In the genomic region with DNA sequence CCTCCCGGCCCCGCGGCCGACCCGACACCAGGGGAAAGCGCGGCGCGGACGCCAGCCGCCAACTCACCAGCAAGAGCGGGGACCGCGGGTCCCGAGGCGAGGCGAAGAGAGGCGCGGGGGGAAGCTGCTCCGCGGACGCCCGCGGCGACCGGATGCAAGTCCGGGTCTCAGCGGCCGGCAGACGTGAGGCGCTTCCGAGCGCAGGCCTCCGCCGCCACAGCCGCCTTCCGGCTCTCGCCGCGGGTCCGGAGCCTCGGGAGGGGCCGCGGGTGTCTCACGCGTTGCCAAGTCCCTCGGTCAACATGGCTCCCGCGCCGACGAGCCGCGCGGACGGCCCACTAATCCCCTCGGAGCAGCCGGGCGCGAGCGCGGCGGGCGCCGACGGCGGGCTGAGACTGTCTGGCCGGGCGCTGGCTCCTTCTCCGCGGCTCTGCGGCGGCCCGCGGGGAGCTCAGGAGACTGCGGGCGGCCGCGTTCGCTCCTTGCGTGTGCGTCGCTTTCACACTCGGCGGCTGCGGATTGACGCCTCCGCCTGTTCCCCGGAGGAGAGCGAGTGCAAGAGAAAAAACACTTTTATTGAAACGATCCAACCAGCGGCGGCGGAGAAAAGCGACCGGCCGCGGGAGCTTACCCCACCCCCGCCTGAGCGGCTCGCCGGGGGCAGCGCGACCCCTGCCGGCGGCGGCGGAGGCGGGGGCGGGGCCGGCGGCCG, we compare ENCODE assay signal across 8 cellular contexts. TPM values are rescaled to one million over a fixed set of nuclear protein-coding genes. Genes with fewer than 3 reads are reported as not detected.
DNase-seq lines count a peak whose midpoint lies in the region; FAIRE-seq and TF ChIP-seq lines count a peak whose summit lies in the region.

TSS of gene CDK17 (minus strand) at position 521 of the 712 bp plus-strand sequence. CDS start 65,603 bp downstream, outside the sequence.

- H3K79me2 ChIP-seq in Loucy (ENCODE audit: insufficient read depth, low read length) (peaks cover 43% of the 10 kb centered on the region), neural progenitor cell (ENCODE audit: low read depth) (peaks cover 48% of the 10 kb centered on the region)

- peaks cover 40% of the 10 kb centered on the region for H4K20me1 ChIP-seq in Loucy (ENCODE audit: insufficient read depth, low read length, poor library complexity, severe bottlenecking)
- peaks cover 46% of the 10 kb centered on the region for H4K20me1 ChIP-seq in neural progenitor cell (ENCODE audit: low read depth)

- TF ChIP-seq POLR2A in H54 (IDR thresholded peaks at IDR 0.05; ENCODE audit: low read depth, low read length) (peak; percentile 47), Raji (IDR thresholded peaks at IDR 0.05; ENCODE audit: insufficient read depth, low read depth, low read length) (peak; percentile 65)

- peak within 1 kb of the TSS; percentile 97 for H3K4me3 Mint-ChIP-seq in neural progenitor cell

- H3K9me2 ChIP-seq in Loucy (replicated peaks; ENCODE audit: low read depth, low read length), result no peaks in the 10 kb centered on the region

- H3F3A ChIP-seq in Loucy (ENCODE audit: low read depth) (peaks cover 15% of the 10 kb centered on the region), neural progenitor cell (ENCODE audit: low read depth) (peaks cover 30% of the 10 kb centered on the region)

- H3K27ac Mint-ChIP-seq in neural progenitor cell, result peak within 1 kb of the TSS; percentile 93

- H3K9ac ChIP-seq in Loucy (ENCODE audit: low read depth, low read length, poor library complexity, severe bottlenecking) (peak within 1 kb of the TSS; percentile 84), neural progenitor cell (peak within 1 kb of the TSS; percentile 60), stomach smooth muscle (ENCODE audit: low read length in 2 of 2) (peak within 1 kb of the TSS; percentile 92 to 99)

- no peak for FAIRE-seq in H54 (lab: Jason Lieb, UNC)

- H2AFZ ChIP-seq in Loucy (ENCODE audit: low read length) (peak within 1 kb of the TSS; percentile 94), neural progenitor cell (replicated peaks) (peak within 1 kb of the TSS; percentile 93)

- H3K36me3 Mint-ChIP-seq in neural progenitor cell, result peaks cover 2% of the 10 kb centered on the region

- H3K4me2 ChIP-seq in Loucy (ENCODE audit: low read depth, low read length, poor library complexity, severe bottlenecking), result peak within 1 kb of the TSS; percentile 97
- peak within 1 kb of the TSS; percentile 92 for H3K4me2 ChIP-seq in neural progenitor cell

- H3K9me3 ChIP-seq in Loucy (ENCODE audit: insufficient read depth, low read depth, low read length) (no peaks in the 10 kb centered on the region), neural progenitor cell (ENCODE audit: low read depth) (no peaks in the 10 kb centered on the region), stomach smooth muscle (ENCODE audit: control insufficient read depth in 2 of 2, low read length in 2 of 2) (no peaks in the 10 kb centered on the region)

- peak; percentile 6; the same call in 1 of the 2 replicates for TF ChIP-seq CTCF in Loucy (conservative IDR thresholded peaks at IDR 0.05; ENCODE audit: low read length)
- TF ChIP-seq CTCF in fibroblast of villous mesenchyme (IDR thresholded peaks at IDR 0.05; ENCODE audit: insufficient read depth, low read depth, low read length), result peak; percentile 38
- peak; percentile 49 for TF ChIP-seq CTCF in neural progenitor cell (IDR thresholded peaks at IDR 0.05)

- peaks cover 4% of the 10 kb centered on the region for H3K27me3 ChIP-seq in Loucy (ENCODE audit: insufficient read depth, low read length, poor library complexity, severe bottlenecking)
- H3K27me3 ChIP-seq in neural progenitor cell, result no peaks in the 10 kb centered on the region
- H3K27me3 ChIP-seq in stomach smooth muscle (ENCODE audit: control insufficient read depth in 1 of 2, insufficient read depth in 2 of 2, low read length in 2 of 2), result no peaks in the 10 kb centered on the region

- peak within 1 kb of the TSS; percentile 89 for H3K4me3 ChIP-seq in Loucy (ENCODE audit: low read length, poor library complexity, severe bottlenecking)
- H3K4me3 ChIP-seq in fibroblast of villous mesenchyme (ENCODE audit: low read depth, low read length), result peak within 1 kb of the TSS; percentile 93
- H3K4me3 ChIP-seq in neural progenitor cell, result peak within 1 kb of the TSS; percentile 94
- peak within 1 kb of the TSS; percentile 89 to 98 for H3K4me3 ChIP-seq in stomach smooth muscle (ENCODE audit: low read length in 2 of 2)

- peaks cover 3% of the 10 kb centered on the region for H3K27me3 Mint-ChIP-seq in neural progenitor cell (ENCODE audit: insufficient read depth, low read depth)

- H3K4me1 Mint-ChIP-seq in neural progenitor cell, result peaks cover 39% of the 10 kb centered on the region

- H3K27ac ChIP-seq in neural progenitor cell (peak within 1 kb of the TSS; percentile 95), stomach smooth muscle (ENCODE audit: low read length) (peak within 1 kb of the TSS; percentile 95)

- H3K4me1 ChIP-seq in Loucy (ENCODE audit: insufficient read depth, low read length, poor library complexity, severe bottlenecking), result peaks cover 45% of the 10 kb centered on the region
- peaks cover 40% of the 10 kb centered on the region for H3K4me1 ChIP-seq in neural progenitor cell
- H3K4me1 ChIP-seq in stomach smooth muscle (ENCODE audit: control insufficient read depth, insufficient read depth, low read length), result no peaks in the 10 kb centered on the region

- H3K9me3 Mint-ChIP-seq in neural progenitor cell, result no peaks in the 10 kb centered on the region

- DNase-seq in ELR (ENCODE audit: low read depth) (peak; percentile 88), H54 (ENCODE audit: insufficient read length, low spot score) (peak; percentile 32), fibroblast of villous mesenchyme (ENCODE audit: low read depth) (peak; percentile 90), neural progenitor cell (ENCODE audit: low spot score) (peak; percentile 91)
- DNase-seq in activated effector memory CD4-positive, alpha-beta T cell treated with anti-CD3 and anti-CD28 coated beads, Interleukin-2, amount 50 U/mL, for 16 hours, result peak; percentile 95

- no peaks in the 10 kb centered on the region for H3K36me3 ChIP-seq in Loucy (ENCODE audit: insufficient read depth, low read length)
- H3K36me3 ChIP-seq in neural progenitor cell, result no peaks in the 10 kb centered on the region
- H3K36me3 ChIP-seq in stomach smooth muscle (ENCODE audit: control insufficient read depth in 2 of 2, insufficient read depth in 2 of 2, low read length in 2 of 2), result no peaks in the 10 kb centered on the region

RNA-seq across cellular contexts. Expression of gene CDK17, which starts in this region (rescaled TPM):
- total RNA-seq in fibroblast of villous mesenchyme (61.5 and 73.8 TPM in 2 replicates), neural progenitor cell (ENCODE audit: low replicate concordance) (57.0 and 61.2 TPM in 2 replicates)

Comparison
In these comparisons a context has a peak if more than half of its experiments do, and no peak if none do; other contexts are left out.
1. Peak in every context shown above with its lines: DNase-seq, H3K4me3 ChIP-seq and H3K27ac ChIP-seq.
2. DNase-seq: peak in every context shown above with its lines; median percentile 95 in activated effector memory CD4-positive, alpha-beta T cell treated with anti-CD3 and anti-CD28 coated beads, Interleukin-2, amount 50 U/mL, for 16 hours; 91 in neural progenitor cell; 90 in fibroblast of villous mesenchyme; 88 in ELR; 32 in H54.